Comparison of ENCODE assay signal across 21 cellular contexts in genomic region chr16:56343661-56344517, GRCh38.
A peak's percentile ranks its signal among the peaks of the same experiment; 100 is the strongest.
DNase-seq lines count a peak whose midpoint lies in the region; ATAC-seq and TF ChIP-seq lines count a peak whose summit lies in the region.
"Had no signal": no experiment of that assay in that cellular context is flagged by ENCODE, and none has a peak within 500 bp of the region (broad histone marks: within the 10 kb centered on the region; RNA-seq: fewer than 3 reads in every experiment).

No MANE protein-coding gene starts in this region.

- ATAC-seq in GM21619 (IDR thresholded peaks at IDR 0.05; ENCODE audit: unreplicated experiment) = no peak
- ATAC-seq: GM23338 had no signal

- WGBS in mammary epithelial cell (ENCODE audit: low coverage, missing lambda C conversion rate) = 83% methylated on average over 15 of the region's 27 CpGs

- H3K4me1 ChIP-seq in mammary epithelial cell (ENCODE audit: insufficient read depth, low read length) = peaks cover 25% of the 10 kb centered on the region
- H3K4me1 ChIP-seq: parathyroid adenoma, sigmoid colon had no signal

- no peaks in the 10 kb centered on the region for H4K20me1 ChIP-seq in mammary epithelial cell (ENCODE audit: insufficient read depth, low read length)

- no peak overlapping the region for H3K4me3 ChIP-seq in mammary epithelial cell (replicated peaks in 1 of 3; ENCODE audit: insufficient read depth in 1 of 3, low read depth in 2 of 3, low read length in 3 of 3)
- H3K4me3 ChIP-seq: GM23338, sigmoid colon had no signal

- no peak overlapping the region for H3K9ac ChIP-seq in mammary epithelial cell (ENCODE audit: insufficient read depth, low read length)
- H3K9ac ChIP-seq: parathyroid adenoma had no signal

- TF ChIP-seq CTCF in mammary epithelial cell (conservative IDR thresholded peaks at IDR 0.05 in 1 of 2, IDR thresholded peaks at IDR 0.05 in 1 of 2; ENCODE audit: extremely low read depth in 1 of 2, insufficient read depth in 1 of 2, low read depth in 1 of 2, low read length in 2 of 2) = no peak

- dilution Hi-C loops in mammary epithelial cell (cut with HindIII; ENCODE audit: low sequenced_read_pairs) = no loop called here

- no peaks in the 10 kb centered on the region for H3K9me3 ChIP-seq in mammary epithelial cell (replicated peaks; ENCODE audit: insufficient read depth, low read length)
- H3K9me3 ChIP-seq: sigmoid colon had no signal

- intact Hi-C loops in mammary epithelial cell (cut with micrococcal nuclease) = loop anchor here (1.0 kb wide), 1 partner anchor 8 kb away; no protein-coding TSS in a partner anchor

- H3K36me3 ChIP-seq in mammary epithelial cell (ENCODE audit: insufficient read depth, low read length) = no peaks in the 10 kb centered on the region

- no peaks in the 10 kb centered on the region for H3K27me3 ChIP-seq in mammary epithelial cell (ENCODE audit: insufficient read depth, low read length)
- H3K27me3 ChIP-seq: sigmoid colon had no signal

- H3K4me2 ChIP-seq in mammary epithelial cell (ENCODE audit: insufficient read depth, low read depth, low read length) = peak overlapping the region; percentile 21
- H3K4me2 ChIP-seq: GM23338 had no signal

- CTCF ChIA-PET in mammary epithelial cell (lab: Charles Lee; ENCODE audit: low non-redundant PET) = no interaction called here

- BruUV-seq in mammary epithelial cell (replicated peaks; lab: Mats Ljungman, UMichigan) = no TSS peak

- no peaks in the 10 kb centered on the region for H3K79me2 ChIP-seq in mammary epithelial cell (ENCODE audit: insufficient read depth, low read length)
- H3K79me2 ChIP-seq: parathyroid adenoma had no signal

- in situ Hi-C loops in mammary epithelial cell (cut with MboI; ENCODE audit: low sequenced_read_pairs in 2 of 2) = no loop called here

- DNase-seq in Daoy (ENCODE audit: low read depth) (peak; percentile 34), HT1080 (ENCODE audit: low read depth) (peak; percentile 51), mammary epithelial cell (peak; percentile 44), myocyte (ENCODE audit: low read depth) (peak; percentile 68), globus pallidus (ENCODE audit: low spot score) (no peak), NCI-H2196 (lab: John Stamatoyannopoulos, UW; ENCODE audit: unreplicated experiment) (no peak)
- no peak for DNase-seq in activated CD8-positive, alpha-beta memory T cell treated with anti-CD3 and anti-CD28 coated beads, Interleukin-2, amount 50 U/mL, for 48 hours
- DNase-seq: activated CD4-positive, alpha-beta T cell treated with anti-CD3 and anti-CD28 coated beads, Interleukin-2, amount 10 ng/mL, durations not matched to agents 7 days and 5 days; activated gamma-delta T cell treated with Interleukin-2 at 50 U/mL for 16 hours; activated T-cell treated with anti-CD3 and anti-CD28 coated beads for 4 hours; amygdala; cerebellar nuclear complex; effector CD8-positive, alpha-beta T cell; naive B cell; NCI-H1694 treated with DMSO at 0.1 percent for 48 hours; NCI-H345; RPMI8226; sigmoid colon had no signal

- H3K27ac ChIP-seq in mammary epithelial cell (ENCODE audit: insufficient read depth, low read depth, low read length) = no peak overlapping the region
- H3K27ac ChIP-seq: parathyroid adenoma, sigmoid colon had no signal

- no peak overlapping the region for H2AFZ ChIP-seq in mammary epithelial cell (ENCODE audit: low read depth, low read length)
- H2AFZ ChIP-seq: GM23338, parathyroid adenoma had no signal

Comparison
In these comparisons a context has a peak if more than half of its experiments do, and no peak if none do; other contexts are left out.
1. DNase-seq: peak in Daoy (single experiment), HT1080 (single experiment), mammary epithelial cell (single experiment) and myocyte (single experiment); none in globus pallidus (single experiment), activated CD8-positive, alpha-beta memory T cell treated with anti-CD3 and anti-CD28 coated beads, Interleukin-2, amount 50 U/mL, for 48 hours (single experiment) and NCI-H2196 (single experiment).